ENCODE assay signal across 14 cellular contexts in the genomic region with DNA sequence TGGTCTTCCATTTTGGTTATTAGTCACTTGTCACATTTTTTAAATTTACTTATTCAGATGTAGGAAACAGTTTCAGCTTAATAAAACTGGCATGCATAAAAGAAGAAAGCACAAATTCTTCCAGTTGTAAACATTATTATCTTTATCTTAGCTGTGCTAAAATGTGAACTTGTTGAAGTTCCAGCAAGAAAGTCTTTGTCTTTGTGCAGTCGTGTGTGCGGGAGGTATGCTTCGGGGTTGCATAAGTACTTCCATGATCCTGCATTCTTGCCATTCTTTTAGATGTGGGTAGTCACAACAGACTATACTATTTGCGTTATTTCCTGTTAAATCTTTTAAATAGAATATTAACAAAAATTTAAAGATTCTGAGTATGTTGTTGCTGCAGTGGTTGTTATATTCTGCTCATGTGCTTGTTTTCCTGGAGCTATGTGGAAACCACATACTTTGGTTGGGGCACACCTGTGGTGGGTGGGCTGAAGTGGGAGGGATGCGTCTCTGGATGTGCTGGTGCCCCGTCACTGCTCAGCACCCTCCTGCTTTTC. TPM values are rescaled to one million over a fixed set of nuclear protein-coding genes. Genes with fewer than 3 reads are reported as not detected.
DNase-seq lines count a peak whose midpoint lies in the region; ATAC-seq and TF ChIP-seq lines count a peak whose summit lies in the region.
"Had no signal": no experiment of that assay in that cellular context is flagged by ENCODE, and none has a peak within 500 bp of the region (broad histone marks: within the 10 kb centered on the region; RNA-seq: fewer than 3 reads in every experiment).

No MANE protein-coding gene starts in this region.

- no peak for TF ChIP-seq CTCF in BJ (IDR thresholded peaks at IDR 0.05; ENCODE audit: insufficient read depth, low read depth, low read length)
- no peak for TF ChIP-seq CTCF in epithelial cell of proximal tubule (conservative IDR thresholded peaks at IDR 0.05; ENCODE audit: low read depth, low read length)
- no peak for TF ChIP-seq CTCF in osteocyte (IDR thresholded peaks at IDR 0.05)
- no peak for TF ChIP-seq CTCF in PC-3 (conservative IDR thresholded peaks at IDR 0.05; ENCODE audit: low read depth, low read length)

- POLR2A ChIA-PET in BJ (lab: Charles Lee) = no interaction called here
- POLR2A ChIA-PET in PC-3 (lab: Charles Lee; ENCODE audit: unreplicated experiment) = no interaction called here

- ATAC-seq in HG03108 (IDR thresholded peaks at IDR 0.05; ENCODE audit: unreplicated experiment) (no peak), HG02981 (IDR thresholded peaks at IDR 0.05; ENCODE audit: unreplicated experiment) (no peak), PC-3 (no peak)

- H3K36me3 ChIP-seq in BJ (ENCODE audit: control insufficient read depth, insufficient read depth, low read length) (peaks cover 19% of the 10 kb centered on the region), PC-3 (ENCODE audit: low read depth, low read length) (peaks cover 14% of the 10 kb centered on the region; the same call in 1 of the 2 replicates)

- DNase-seq in BJ (ENCODE audit: low read depth) (peak; percentile 47), NCI-H1048 (lab: John Stamatoyannopoulos, UW) (peak; percentile 55), epithelial cell of proximal tubule (ENCODE audit: low read depth) (peak; percentile 85), osteocyte (ENCODE audit: extremely low spot score, unreplicated experiment) (no peak), PC-3 (no peak)
- no peak for DNase-seq in activated naive CD4-positive, alpha-beta T cell treated with anti-CD3 and anti-CD28 coated beads, Interleukin-2, amount 10 ng/mL, durations not matched to agents 7 days and 5 days
- DNase-seq: activated naive CD4-positive, alpha-beta T cell treated with anti-CD3 and anti-CD28 coated beads for 36 hours; CD4-positive, CD25-positive, alpha-beta regulatory T cell; dermis blood vessel endothelial cell; left ventricle myocardium inferior; MG63; T-helper 9 cell had no signal

- no peaks in the 10 kb centered on the region for H4K20me1 ChIP-seq in PC-3 (ENCODE audit: low read length)

- H3K9ac ChIP-seq in PC-3 (ENCODE audit: low read length) = no peak overlapping the region

- no peaks in the 10 kb centered on the region for H3K9me3 ChIP-seq in PC-3 (ENCODE audit: low read length)
- H3K9me3 ChIP-seq: left ventricle myocardium inferior, MG63 had no signal

- H2AFZ ChIP-seq in PC-3 (ENCODE audit: low read length) = no peak overlapping the region

- peak overlapping the region; percentile 74 for H3K27ac Mint-ChIP-seq in osteocyte (ENCODE audit: unreplicated experiment)
- H3K27ac Mint-ChIP-seq in activated naive CD4-positive, alpha-beta T cell treated with anti-CD3 and anti-CD28 coated beads, Interleukin-2, amount 10 ng/mL, durations not matched to agents 7 days and 5 days = no peak overlapping the region
- H3K27ac Mint-ChIP-seq: activated naive CD4-positive, alpha-beta T cell treated with anti-CD3 and anti-CD28 coated beads for 36 hours had no signal

- no peaks in the 10 kb centered on the region for H3K79me2 ChIP-seq in PC-3 (ENCODE audit: low read length)

- H3K4me2 ChIP-seq in PC-3 (ENCODE audit: low read length) = no peak overlapping the region

- H3K4me1 Mint-ChIP-seq in osteocyte (ENCODE audit: unreplicated experiment) = peaks cover 10% of the 10 kb centered on the region
- no peaks in the 10 kb centered on the region for H3K4me1 Mint-ChIP-seq in activated naive CD4-positive, alpha-beta T cell treated with anti-CD3 and anti-CD28 coated beads, Interleukin-2, amount 10 ng/mL, durations not matched to agents 7 days and 5 days
- H3K4me1 Mint-ChIP-seq: CD4-positive, CD25-positive, alpha-beta regulatory T cell had no signal

- no peaks in the 10 kb centered on the region for H3K9me2 ChIP-seq in PC-3 (replicated peaks; ENCODE audit: low read length)

- no peaks in the 10 kb centered on the region for H3F3A ChIP-seq in PC-3 (ENCODE audit: low read length, unreplicated experiment)

- H3K27me3 ChIP-seq in BJ (ENCODE audit: control insufficient read depth, insufficient read depth, low read length) (no peaks in the 10 kb centered on the region), PC-3 (ENCODE audit: low read length) (no peaks in the 10 kb centered on the region)
- H3K27me3 ChIP-seq: MG63 had no signal

- no TSS peak for BruUV-seq in PC-3 (replicated peaks; lab: Mats Ljungman, UMichigan)

- H3K9me3 Mint-ChIP-seq in osteocyte (ENCODE audit: unreplicated experiment) = no peaks in the 10 kb centered on the region
- no peaks in the 10 kb centered on the region for H3K9me3 Mint-ChIP-seq in activated naive CD4-positive, alpha-beta T cell treated with anti-CD3 and anti-CD28 coated beads, Interleukin-2, amount 10 ng/mL, durations not matched to agents 7 days and 5 days
- H3K9me3 Mint-ChIP-seq: activated naive CD4-positive, alpha-beta T cell treated with anti-CD3 and anti-CD28 coated beads for 36 hours; CD4-positive, CD25-positive, alpha-beta regulatory T cell had no signal

- H3K4me1 ChIP-seq in PC-3 (ENCODE audit: insufficient read depth, low read length) = no peaks in the 10 kb centered on the region

- H3K4me3 Mint-ChIP-seq in osteocyte (ENCODE audit: unreplicated experiment) = no peak overlapping the region
- no peak overlapping the region for H3K4me3 Mint-ChIP-seq in activated naive CD4-positive, alpha-beta T cell treated with anti-CD3 and anti-CD28 coated beads, Interleukin-2, amount 10 ng/mL, durations not matched to agents 7 days and 5 days
- H3K4me3 Mint-ChIP-seq: activated naive CD4-positive, alpha-beta T cell treated with anti-CD3 and anti-CD28 coated beads for 36 hours; CD4-positive, CD25-positive, alpha-beta regulatory T cell had no signal

- CTCF ChIA-PET in BJ (lab: Yijun Ruan, JAX) = interaction anchor here (1.0 to 1.7 kb wide), 2 partner anchors 8 to 34 kb away, joined by 4 to 5 read pairs; no protein-coding TSS in a partner anchor
- CTCF ChIA-PET in PC-3 (lab: Charles Lee) = no interaction called here
- CTCF ChIA-PET in activated naive CD4-positive, alpha-beta T cell treated with anti-CD3 and anti-CD28 coated beads, Interleukin-2, amount 10 ng/mL, durations not matched to agents 7 days and 5 days (lab: Charles Lee) = no interaction called here

- intact Hi-C loops in PC-3 (cut with micrococcal nuclease) = no loop called here

- peaks cover 17% of the 10 kb centered on the region for H3K36me3 Mint-ChIP-seq in osteocyte (ENCODE audit: unreplicated experiment)
- H3K36me3 Mint-ChIP-seq in activated naive CD4-positive, alpha-beta T cell treated with anti-CD3 and anti-CD28 coated beads, Interleukin-2, amount 10 ng/mL, durations not matched to agents 7 days and 5 days = peaks cover 46% of the 10 kb centered on the region

- H3K27me3 Mint-ChIP-seq in osteocyte (ENCODE audit: unreplicated experiment) = no peaks in the 10 kb centered on the region
- no peaks in the 10 kb centered on the region for H3K27me3 Mint-ChIP-seq in activated naive CD4-positive, alpha-beta T cell treated with anti-CD3 and anti-CD28 coated beads, Interleukin-2, amount 10 ng/mL, durations not matched to agents 7 days and 5 days
- H3K27me3 Mint-ChIP-seq: CD4-positive, CD25-positive, alpha-beta regulatory T cell had no signal

- no peak overlapping the region for H3K27ac ChIP-seq in PC-3 (ENCODE audit: low read length)
- H3K27ac ChIP-seq: left ventricle myocardium inferior had no signal

- H3K4me3 ChIP-seq in BJ (ENCODE audit: low read depth, low read length) = no peak overlapping the region
- H3K4me3 ChIP-seq in epithelial cell of proximal tubule (ENCODE audit: low read depth, low read length) = no peak overlapping the region
- no peak overlapping the region for H3K4me3 ChIP-seq in PC-3 (ENCODE audit: low read length)
- H3K4me3 ChIP-seq: left ventricle myocardium inferior, MG63 had no signal

RNA-seq across cellular contexts. Expression of gene CBS, which starts 49.9 kb away (rescaled TPM):
- polyA plus RNA-seq in BJ (2011; rRNA removed) = 79.9 and 109 TPM in 2 replicates
- polyA minus RNA-seq in BJ (2011; rRNA and poly(A)+ RNA removed) = 43.0 and 70.5 TPM in 2 replicates
- 51.9 and 65.7 TPM in 2 replicates for total RNA-seq in epithelial cell of proximal tubule
- total RNA-seq in osteocyte = 92.1 and 95.5 TPM in 2 replicates
- 8.9 and 9.6 TPM in 2 replicates for total RNA-seq in PC-3 (2014; rRNA removed)
- total RNA-seq: CD4-positive, CD25-positive, alpha-beta regulatory T cell had no signal

RNA-seq across cellular contexts. Expression of gene PKNOX1, which starts 51.3 kb away (rescaled TPM):
- 38.9 and 45.8 TPM in 2 replicates for polyA plus RNA-seq in BJ (2011; rRNA removed)
- 15.5 and 15.6 TPM in 2 replicates for polyA minus RNA-seq in BJ (2011; rRNA and poly(A)+ RNA removed)
- total RNA-seq in epithelial cell of proximal tubule (17.5 and 20.3 TPM in 2 replicates), osteocyte (12.2 and 14.2 TPM in 2 replicates), PC-3 (2014; rRNA removed) (14.9 and 19.7 TPM in 2 replicates)

Comparison
In these comparisons a context has a peak if more than half of its experiments do, and no peak if none do; other contexts are left out.
1. DNase-seq: peak in BJ (single experiment), NCI-H1048 (single experiment) and epithelial cell of proximal tubule (single experiment); none in osteocyte (single experiment), PC-3 (single experiment) and activated naive CD4-positive, alpha-beta T cell treated with anti-CD3 and anti-CD28 coated beads, Interleukin-2, amount 10 ng/mL, durations not matched to agents 7 days and 5 days (single experiment).